Comparison of ENCODE assay signal across 10 cellular contexts in the genomic region with DNA sequence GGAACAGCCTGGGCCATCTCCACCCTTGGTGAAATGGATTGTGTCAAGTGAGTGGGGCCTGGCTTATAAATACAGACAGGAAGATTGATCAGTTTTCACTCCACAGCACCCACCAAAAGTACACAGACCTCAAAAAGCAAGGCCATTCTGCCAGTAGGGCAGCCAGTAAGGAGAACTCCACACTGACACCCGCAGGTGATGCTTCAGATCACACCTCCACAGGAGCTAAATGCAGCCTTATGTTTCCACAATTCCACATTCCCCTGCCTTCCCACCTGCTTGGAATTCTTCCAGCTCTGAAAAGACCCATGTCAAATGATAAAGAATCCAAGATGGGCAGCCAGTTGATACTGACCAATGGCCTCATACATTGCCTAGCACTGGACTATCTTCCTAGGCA.
DNase-seq lines count a peak whose midpoint lies in the region; ATAC-seq, FAIRE-seq and TF ChIP-seq lines count a peak whose summit lies in the region.
"Had no signal": no experiment of that assay in that cellular context is flagged by ENCODE, and none has a peak within 500 bp of the region (broad histone marks: within the 10 kb centered on the region; RNA-seq: fewer than 3 reads in every experiment).

No MANE protein-coding gene starts in this region.

- no peak overlapping the region for H4K8ac ChIP-seq in neuronal stem cell (ENCODE audit: low read depth, low read length)

- in situ Hi-C loops in K562 (cut with MboI): no loop called here

- TF ChIP-seq POLR2A in K562 (conservative IDR thresholded peaks at IDR 0.05): no peak

- no peak overlapping the region for H2AFZ ChIP-seq in K562 (ENCODE audit: low read depth, low read length)
- H2AFZ ChIP-seq in neuronal stem cell (ENCODE audit: low read length): no peak overlapping the region

- H2AK5ac ChIP-seq in neuronal stem cell (ENCODE audit: low read depth, low read length): no peak overlapping the region

- peak; percentile 48 for DNase-seq in activated CD4-positive, alpha-beta T cell treated with anti-CD3 and anti-CD28 coated beads for 36 hours
- no peak for DNase-seq in activated CD4-positive, alpha-beta T cell treated with anti-CD3 and anti-CD28 coated beads for 4 hours
- DNase-seq in HuH-7.5 (ENCODE audit: low spot score) (peak; percentile 65), K562 (ENCODE audit: extremely low read depth in 1 of 4, low spot score in 3 of 4) (peak in 2 of 4 experiments; percentile 13 to 29), pancreas (no peak), neuronal stem cell (ENCODE audit: low spot score) (no peak)
- no peak for DNase-seq in activated effector memory CD4-positive, alpha-beta T cell treated with anti-CD3 and anti-CD28 coated beads, Interleukin-2, amount 50 U/mL, for 16 hours
- DNase-seq: activated gamma-delta T cell treated with Interleukin-2 at 50 U/mL for 16 hours, DMS79 treated with DMSO at 0.1 percent for 48 hours had no signal

- no peaks in the 10 kb centered on the region for H4K20me1 ChIP-seq in K562 (replicated peaks; ENCODE audit: control insufficient read depth, insufficient read depth, low read length)

- BruUV-seq in K562 (replicated peaks; lab: Mats Ljungman, UMichigan): no TSS peak

- H3K4me3 Mint-ChIP-seq in activated CD4-positive, alpha-beta T cell treated with anti-CD3 and anti-CD28 coated beads for 36 hours: no peak overlapping the region

- WGBS in K562 (ENCODE audit: insufficient coverage, low coverage, missing lambda C conversion rate): 0% methylated on average over 1 of the region's 1 CpG
- WGBS in pancreas, 2 donors: 83 to 89% methylated on average over 1 of the region's 1 CpG
- no CpG with 5 or more reads among the region's 1 CpG for WGBS in neuronal stem cell (ENCODE audit: extremely low coverage in 2 of 2, insufficient read length in 2 of 2, insufficient replicate concordance in 1 of 2), 2 donors

- peak; percentile 49 for ATAC-seq in activated CD4-positive, alpha-beta T cell treated with anti-CD3 and anti-CD28 coated beads for 36 hours
- ATAC-seq in K562: peak; percentile 52; the same call in 1 of the 3 replicates
- peak in 3 of 4 donors; percentile 38 to 59 (median 57) for ATAC-seq in pancreas
- no peak for ATAC-seq in HG02973 (IDR thresholded peaks at IDR 0.05; ENCODE audit: unreplicated experiment)

- FAIRE-seq in K562 (lab: Jason Lieb, UNC) (peak; percentile 11), pancreas (lab: Jason Lieb, UNC) (no peak)

- H3K79me1 ChIP-seq in neuronal stem cell (ENCODE audit: low read depth, low read length): no peaks in the 10 kb centered on the region

- no peak overlapping the region for H3K14ac ChIP-seq in neuronal stem cell (ENCODE audit: low read length)

- no peak overlapping the region for H4K91ac ChIP-seq in neuronal stem cell (ENCODE audit: low read depth, low read length, poor library complexity)

- intact Hi-C loops in activated CD4-positive, alpha-beta T cell treated with anti-CD3 and anti-CD28 coated beads for 36 hours (cut with DNase I, micrococcal nuclease): loop anchor here in 1 of 2 experiments (1.0 kb wide), 1 partner anchor 354 kb away; no protein-coding TSS in a partner anchor
- intact Hi-C loops in K562 (cut with micrococcal nuclease): no loop called here
- intact Hi-C loops in pancreas (cut with DNase I): no loop called here

- H3K4ac ChIP-seq in neuronal stem cell (ENCODE audit: low read length): no peak overlapping the region

- H3K4me2 ChIP-seq in K562 (ENCODE audit: insufficient read depth, low read length) (no peak overlapping the region), neuronal stem cell (ENCODE audit: insufficient read depth, low read length, poor library complexity, severe bottlenecking) (no peak overlapping the region)

- no peak overlapping the region for H3K9ac ChIP-seq in K562 (ENCODE audit: insufficient read depth in 1 of 2, low read depth in 2 of 2, low read length in 2 of 2)
- no peak overlapping the region for H3K9ac ChIP-seq in neuronal stem cell (ENCODE audit: low read depth, low read length, poor library complexity)

- no peak overlapping the region for H3K4me3 ChIP-seq in K562
- H3K4me3 ChIP-seq in pancreas: no peak overlapping the region
- no peak overlapping the region for H3K4me3 ChIP-seq in neuronal stem cell (ENCODE audit: low read length in 2 of 2)

- no peak overlapping the region for H2BK12ac ChIP-seq in neuronal stem cell (ENCODE audit: low read length)

- no peaks in the 10 kb centered on the region for H3K79me2 ChIP-seq in K562 (ENCODE audit: control insufficient read depth, insufficient read depth, low read length)

- peak in 1 of 2 experiments; percentile 14; a peak in 1 of 4 replicates for TF ChIP-seq RAD21 in K562 (CRISPR knock-in tag; conservative IDR thresholded peaks at IDR 0.05 in 1 of 2, IDR thresholded peaks at IDR 0.05 in 1 of 2)

- no peaks in the 10 kb centered on the region for H3K4me1 ChIP-seq in K562 (replicated peaks in 1 of 2; ENCODE audit: control insufficient read depth in 2 of 2, insufficient read depth in 2 of 2, low read length in 2 of 2)
- H3K4me1 ChIP-seq in pancreas: peaks cover 0 to 6% (median 0%) of the 10 kb centered on the region in 3 donors
- peaks cover 16 to 26% of the 10 kb centered on the region in 2 donors for H3K4me1 ChIP-seq in neuronal stem cell (ENCODE audit: control insufficient read depth in 2 of 2, insufficient read depth in 1 of 2, low read depth in 1 of 2, low read length in 2 of 2)

- TF ChIP-seq CTCF in K562 (IDR thresholded peaks at IDR 0.05 in 2 of 3, conservative IDR thresholded peaks at IDR 0.05 in 1 of 3; ENCODE audit: insufficient read depth in 2 of 3, low read depth in 1 of 3, low read length in 3 of 3): peak in 2 of 3 experiments; percentile 16 to 34; a peak in 2 of 6 replicates
- TF ChIP-seq CTCF in pancreas (IDR thresholded peaks at IDR 0.05): peak in 1 of 4 donors; percentile 13

- H3K9me3 ChIP-seq in K562 (replicated peaks; ENCODE audit: control insufficient read depth, insufficient read depth, low read depth, low read length): no peaks in the 10 kb centered on the region
- H3K9me3 ChIP-seq in pancreas: no peaks in the 10 kb centered on the region
- H3K9me3 ChIP-seq in neuronal stem cell (replicated peaks in 1 of 2; ENCODE audit: control insufficient read depth in 2 of 2, insufficient read depth in 1 of 2, low read depth in 1 of 2, low read length in 2 of 2): peaks cover 0 to 6% of the 10 kb centered on the region in 2 donors

- H3K27ac Mint-ChIP-seq in activated CD4-positive, alpha-beta T cell treated with anti-CD3 and anti-CD28 coated beads for 36 hours: no peak overlapping the region

- peaks cover 4% of the 10 kb centered on the region for H3K9me1 ChIP-seq in K562 (ENCODE audit: control insufficient read depth, insufficient read depth, low read length)

- H3K27ac ChIP-seq in K562 (ENCODE audit: extremely low read depth, low read depth, low read length) (no peak overlapping the region), pancreas (no peak overlapping the region), neuronal stem cell (replicated peaks; ENCODE audit: low read length) (no peak overlapping the region)

- no peak overlapping the region for H2BK120ac ChIP-seq in neuronal stem cell (ENCODE audit: low read depth, low read length)

- POLR2A ChIA-PET in activated CD4-positive, alpha-beta T cell treated with anti-CD3 and anti-CD28 coated beads for 36 hours (lab: Charles Lee): interaction anchor here (0.6 to 0.7 kb wide), 2 partner anchors 382 to 766 kb away, joined by 3 to 4 read pairs; no protein-coding TSS in a partner anchor
- POLR2A ChIA-PET in K562 (lab: Yijun Ruan, JAX): interaction anchor here (0.7 kb wide), 1 partner anchor 13 kb away, joined by 3 read pairs; no protein-coding TSS in a partner anchor

- peaks cover 4% of the 10 kb centered on the region for H3K27me3 Mint-ChIP-seq in activated CD4-positive, alpha-beta T cell treated with anti-CD3 and anti-CD28 coated beads for 36 hours

- H3K36me3 ChIP-seq in K562 (ENCODE audit: control insufficient read depth, insufficient read depth, low read length) (no peaks in the 10 kb centered on the region), pancreas (no peaks in the 10 kb centered on the region), neuronal stem cell (replicated peaks in 1 of 2; ENCODE audit: control insufficient read depth in 2 of 2, insufficient read depth in 2 of 2, low read length in 2 of 2) (peaks cover 0 to 19% of the 10 kb centered on the region in 2 donors)

- H3K4me1 Mint-ChIP-seq in activated CD4-positive, alpha-beta T cell treated with anti-CD3 and anti-CD28 coated beads for 36 hours: no peaks in the 10 kb centered on the region

- no peak overlapping the region for H2BK5ac ChIP-seq in neuronal stem cell (ENCODE audit: low read length)

- H3K27me3 ChIP-seq in K562 (ENCODE audit: control insufficient read depth in 2 of 2, insufficient read depth in 2 of 2, low read length in 2 of 2) (peaks cover 18 to 42% of the 10 kb centered on the region in 2 experiments), pancreas (no peaks in the 10 kb centered on the region), neuronal stem cell (ENCODE audit: control insufficient read depth in 3 of 3, insufficient read depth in 3 of 3, low read depth in 1 of 3, low read length in 3 of 3) (peaks cover 0 to 2% (median 0%) of the 10 kb centered on the region in 3 experiments)

- CTCF ChIA-PET in activated CD4-positive, alpha-beta T cell treated with anti-CD3 and anti-CD28 coated beads for 36 hours (lab: Charles Lee): interaction anchor here (0.5 to 3.0 kb wide), 8 partner anchors 22 to 567 kb away, joined by 3 to 17 read pairs (median 3); no protein-coding TSS in a partner anchor
- CTCF ChIA-PET in K562 (lab: Yijun Ruan, JAX; ENCODE audit: low intra/inter-chr PET ratio): no interaction called here

- no peaks in the 10 kb centered on the region for H3K36me3 Mint-ChIP-seq in activated CD4-positive, alpha-beta T cell treated with anti-CD3 and anti-CD28 coated beads for 36 hours (ENCODE audit: low read depth)

- H2BK15ac ChIP-seq in neuronal stem cell (ENCODE audit: low read length): no peak overlapping the region

- TF ChIP-seq EP300 in K562 (IDR thresholded peaks at IDR 0.05; ENCODE audit: low read length): no peak

- no peak overlapping the region for H3K23ac ChIP-seq in neuronal stem cell (ENCODE audit: low read depth, low read length, poor library complexity)

- no peak overlapping the region for H3K18ac ChIP-seq in neuronal stem cell (ENCODE audit: low read length)

- no peaks in the 10 kb centered on the region for H3K9me3 Mint-ChIP-seq in activated CD4-positive, alpha-beta T cell treated with anti-CD3 and anti-CD28 coated beads for 36 hours (ENCODE audit: low read depth)

Comparison
In these comparisons a context has a peak if more than half of its experiments do, and no peak if none do; other contexts are left out.
1. DNase-seq: peak in activated CD4-positive, alpha-beta T cell treated with anti-CD3 and anti-CD28 coated beads for 36 hours (single experiment) and HuH-7.5 (single experiment); none in activated CD4-positive, alpha-beta T cell treated with anti-CD3 and anti-CD28 coated beads for 4 hours (0 of 2), pancreas (0 of 6), neuronal stem cell (single experiment) and activated effector memory CD4-positive, alpha-beta T cell treated with anti-CD3 and anti-CD28 coated beads, Interleukin-2, amount 50 U/mL, for 16 hours (single experiment).